Comparison of ENCODE assay signal across 28 cellular contexts in genomic region chr19:10214784-10215183, GRCh38. TPM values are rescaled to one million over a fixed set of nuclear protein-coding genes. Genes with fewer than 3 reads are reported as not detected.
DNase-seq lines count a peak whose midpoint lies in the region; ATAC-seq and TF ChIP-seq lines count a peak whose summit lies in the region.
"Had no signal": no experiment of that assay in that cellular context is flagged by ENCODE, and none has a peak within 500 bp of the region (broad histone marks: within the 10 kb centered on the region; RNA-seq: fewer than 3 reads in every experiment).

No MANE protein-coding gene starts in this region.

- no peak overlapping the region for H3K4me2 ChIP-seq in mammary epithelial cell (ENCODE audit: insufficient read depth, low read depth, low read length)

- H3K36me3 ChIP-seq in mammary epithelial cell (ENCODE audit: insufficient read depth, low read length) (no peaks in the 10 kb centered on the region), right lobe of liver (no peaks in the 10 kb centered on the region), vagina (no peaks in the 10 kb centered on the region)
- H3K36me3 ChIP-seq: left lung, upper lobe of left lung had no signal

- BruUV-seq in mammary epithelial cell (replicated peaks; lab: Mats Ljungman, UMichigan) (no TSS peak), MCF 10A (replicated peaks; lab: Mats Ljungman, UMichigan) (no TSS peak)

- TF ChIP-seq CTCF in mammary epithelial cell (conservative IDR thresholded peaks at IDR 0.05 in 1 of 2, IDR thresholded peaks at IDR 0.05 in 1 of 2; ENCODE audit: extremely low read depth in 1 of 2, insufficient read depth in 1 of 2, low read depth in 1 of 2, low read length in 2 of 2) (no peak), MCF 10A (IDR thresholded peaks at IDR 0.05; ENCODE audit: unreplicated experiment) (no peak), right lobe of liver (IDR thresholded peaks at IDR 0.05) (no peak), vagina (IDR thresholded peaks at IDR 0.05) (no peak)

- no peaks in the 10 kb centered on the region for H3K9me3 ChIP-seq in mammary epithelial cell (replicated peaks; ENCODE audit: insufficient read depth, low read length)
- H3K9me3 ChIP-seq in right lobe of liver, result no peaks in the 10 kb centered on the region
- no peaks in the 10 kb centered on the region for H3K9me3 ChIP-seq in vagina
- H3K9me3 ChIP-seq: left lung, upper lobe of left lung had no signal

- no peaks in the 10 kb centered on the region for H3K4me1 Mint-ChIP-seq in MCF 10A (ENCODE audit: insufficient read depth, unreplicated experiment)

- no peaks in the 10 kb centered on the region for H3K79me2 ChIP-seq in mammary epithelial cell (ENCODE audit: insufficient read depth, low read length)

- H3K4me3 ChIP-seq in mammary epithelial cell (replicated peaks in 1 of 3; ENCODE audit: insufficient read depth in 1 of 3, low read depth in 2 of 3, low read length in 3 of 3) (no peak overlapping the region), right lobe of liver (no peak overlapping the region), vagina (no peak overlapping the region)
- H3K4me3 ChIP-seq: GM12878, left lung, skin epidermis, upper lobe of left lung had no signal

- peaks cover 8% of the 10 kb centered on the region for H3K27me3 Mint-ChIP-seq in MCF 10A (ENCODE audit: insufficient read depth, unreplicated experiment)
- H3K27me3 Mint-ChIP-seq: activated CD4-positive, alpha-beta T cell treated with anti-CD3 and anti-CD28 coated beads for 36 hours; activated T-cell treated with anti-CD3 and anti-CD28 coated beads, Interleukin-2, amount 50 U/mL, for 24 hours; dendritic cell treated with granulocyte-macrophage colony-stimulating factor and Interleukin-4, amounts not matched to agents 40 ng/mL and 50 ng/mL, for 4 days had no signal

- TF ChIP-seq POLR2A in right lobe of liver (IDR thresholded peaks at IDR 0.05) (no peak), vagina (IDR thresholded peaks at IDR 0.05) (no peak)

- H3K9me3 Mint-ChIP-seq in MCF 10A (ENCODE audit: unreplicated experiment), result no peaks in the 10 kb centered on the region
- H3K9me3 Mint-ChIP-seq: activated T-cell treated with anti-CD3 and anti-CD28 coated beads, Interleukin-2, amount 50 U/mL, for 24 hours; dendritic cell treated with granulocyte-macrophage colony-stimulating factor and Interleukin-4, amounts not matched to agents 40 ng/mL and 50 ng/mL, for 4 days; naive B cell had no signal

- 66% methylated on average over 5 of the region's 5 CpGs for WGBS in mammary epithelial cell (ENCODE audit: low coverage, missing lambda C conversion rate)
- 100% methylated on average over 2 of the region's 5 CpGs for WGBS in right lobe of liver (ENCODE audit: insufficient coverage, low coverage, low lambda C conversion rate, missing lambda C conversion rate)

- H3K27me3 ChIP-seq in mammary epithelial cell (ENCODE audit: insufficient read depth, low read length) (no peaks in the 10 kb centered on the region), right lobe of liver (no peaks in the 10 kb centered on the region), vagina (no peaks in the 10 kb centered on the region)
- H3K27me3 ChIP-seq: left lung, upper lobe of left lung had no signal

- H4K20me1 ChIP-seq in mammary epithelial cell (ENCODE audit: insufficient read depth, low read length), result no peaks in the 10 kb centered on the region

- no peak for ATAC-seq in right lobe of liver
- ATAC-seq: activated CD4-positive, alpha-beta T cell treated with anti-CD3 and anti-CD28 coated beads for 36 hours; GM12878; HCT116; left lung; Panc1 had no signal

- dilution Hi-C loops in mammary epithelial cell (cut with HindIII; ENCODE audit: low sequenced_read_pairs), result no loop called here

- H3K4me1 ChIP-seq in mammary epithelial cell (ENCODE audit: insufficient read depth, low read length) (no peaks in the 10 kb centered on the region), right lobe of liver (peaks cover 0 to 15% (median 0%) of the 10 kb centered on the region in 4 donors), vagina (no peaks in the 10 kb centered on the region)

- H2AFZ ChIP-seq in mammary epithelial cell (ENCODE audit: low read depth, low read length), result no peak overlapping the region

- in situ Hi-C loops in mammary epithelial cell (cut with MboI; ENCODE audit: low sequenced_read_pairs in 2 of 2), result no loop called here

- H3K4me3 Mint-ChIP-seq in MCF 10A (ENCODE audit: unreplicated experiment), result no peak overlapping the region
- H3K4me3 Mint-ChIP-seq: activated CD4-positive, alpha-beta T cell treated with anti-CD3 and anti-CD28 coated beads for 36 hours; activated T-cell treated with anti-CD3 and anti-CD28 coated beads, Interleukin-2, amount 50 U/mL, for 24 hours; dendritic cell treated with granulocyte-macrophage colony-stimulating factor and Interleukin-4, amounts not matched to agents 40 ng/mL and 50 ng/mL, for 4 days; naive B cell had no signal

- POLR2A ChIA-PET in MCF 10A (lab: Yijun Ruan, JAX), result interaction anchor here (0.7 kb wide), 1 partner anchor 27 kb away, joined by 3 read pairs; no protein-coding TSS in a partner anchor

- intact Hi-C loops in mammary epithelial cell (cut with micrococcal nuclease), result no loop called here
- intact Hi-C loops in MCF 10A (cut with micrococcal nuclease), result no loop called here
- intact Hi-C loops in right lobe of liver (cut with DNase I), result no loop called here
- intact Hi-C loops in vagina (cut with DNase I), result loop anchor here (10.0 kb wide), 1 partner anchor 1560 kb away; no protein-coding TSS in a partner anchor

- DNase-seq in mammary epithelial cell (peak; percentile 41), MCF 10A (ENCODE audit: unreplicated experiment) (no peak), amniotic epithelial cell (ENCODE audit: low read depth) (peak; percentile 50), fibroblast of peridontal ligament (ENCODE audit: extremely low read depth) (peak; percentile 23), right lobe of liver (no peak), UCSD-AML1 (lab: John Stamatoyannopoulos, UW; ENCODE audit: unreplicated experiment) (no peak), NCI-H2107 (lab: John Stamatoyannopoulos, UW) (no peak), vagina (ENCODE audit: extremely low spot score in 2 of 2) (no peak)
- DNase-seq: 8988T; activated CD4-positive, alpha-beta T cell treated with anti-CD3 and anti-CD28 coated beads for 36 hours; activated CD8-positive, alpha-beta memory T cell treated with anti-CD3 and anti-CD28 coated beads for 24 hours; activated gamma-delta T cell treated with Interleukin-2 at 50 U/mL for 16 hours; activated T-cell treated with anti-CD3 and anti-CD28 coated beads, Interleukin-2, amount 50 U/mL, for 24 hours; foreskin melanocyte; left lung; naive B cell; NCI-H1105 treated with DMSO at 0.1 percent for 48 hours; NCI-H510A; NK-92 treated with Interleukin-12 subunit alpha and Interleukin-12 subunit beta, amount 100 ng/mL, for 24 hours; nucleus accumbens; stimulated activated CD4-positive, alpha-beta T cell treated with anti-CD3 and anti-CD28 coated beads, Interleukin-1b, Interleukin-23, amount 100 ng/mL, for 48 hours; upper lobe of left lung had no signal

- CTCF ChIA-PET in mammary epithelial cell (lab: Charles Lee; ENCODE audit: low non-redundant PET) (interaction anchor here (1.0 kb wide), 1 partner anchor 174 kb away, joined by 5 read pairs; no protein-coding TSS in a partner anchor), MCF 10A (lab: Yijun Ruan, JAX) (no interaction called here)

- H3K27ac ChIP-seq in mammary epithelial cell (ENCODE audit: insufficient read depth, low read depth, low read length), result no peak overlapping the region
- no peak overlapping the region for H3K27ac ChIP-seq in right lobe of liver
- no peak overlapping the region for H3K27ac ChIP-seq in vagina
- H3K27ac ChIP-seq: HL-60, left lung, skin epidermis, upper lobe of left lung had no signal

- H3K9ac ChIP-seq in mammary epithelial cell (ENCODE audit: insufficient read depth, low read length), result no peak overlapping the region

- no peak overlapping the region for H3K27ac Mint-ChIP-seq in MCF 10A (ENCODE audit: low read depth, unreplicated experiment)
- H3K27ac Mint-ChIP-seq: activated CD4-positive, alpha-beta T cell treated with anti-CD3 and anti-CD28 coated beads for 36 hours; activated T-cell treated with anti-CD3 and anti-CD28 coated beads, Interleukin-2, amount 50 U/mL, for 24 hours; dendritic cell treated with granulocyte-macrophage colony-stimulating factor and Interleukin-4, amounts not matched to agents 40 ng/mL and 50 ng/mL, for 4 days; naive B cell had no signal

- no peaks in the 10 kb centered on the region for H3K36me3 Mint-ChIP-seq in MCF 10A (ENCODE audit: insufficient read depth, unreplicated experiment)
- H3K36me3 Mint-ChIP-seq: naive B cell had no signal

RNA-seq across cellular contexts. Expression of gene S1PR2, which starts 16.3 kb away (rescaled TPM):
- total RNA-seq in mammary epithelial cell, result 10 to 100 TPM in 1 of 2 donors, 1 to 10 TPM in 1; 5.6 to 15.3 TPM
- 2.9 TPM for polyA plus RNA-seq in mammary epithelial cell
- polyA minus RNA-seq in mammary epithelial cell, result 16.2 TPM
- 0.64 and 0.89 TPM in 2 replicates for total RNA-seq in MCF 10A (2022)
- 1 to 10 TPM; 1.7 to 6.6 (median 4.1) TPM for total RNA-seq in right lobe of liver
- 28.2 TPM for total RNA-seq in vagina

RNA-seq across cellular contexts. Expression of gene DNMT1, which starts 20.0 kb away (rescaled TPM):
- total RNA-seq in mammary epithelial cell (100 to 1,000 TPM in 1 of 2 donors, 10 to 100 TPM in 1; 23.0 to 139 TPM), MCF 10A (2022) (47.7 and 76.4 TPM in 2 replicates), right lobe of liver (10 to 100 TPM; 12.6 to 37.3 (median 24.4) TPM), vagina (36.8 TPM)
- polyA plus RNA-seq in mammary epithelial cell, result 53.3 TPM
- 263 TPM for polyA minus RNA-seq in mammary epithelial cell

RNA-seq across cellular contexts. Expression of gene MRPL4, which starts 37.2 kb away (rescaled TPM):
- total RNA-seq in mammary epithelial cell, result 10 to 100 TPM; 55.8 to 89.1 TPM
- polyA plus RNA-seq in mammary epithelial cell, result 85.2 TPM
- 35.0 TPM for polyA minus RNA-seq in mammary epithelial cell
- total RNA-seq in MCF 10A (2022), result 99.1 and 120 TPM in 2 replicates
- 100 to 1,000 TPM in 1 of 6 experiments, 10 to 100 TPM in 5; 33.7 to 109 (median 38.2) TPM for total RNA-seq in right lobe of liver
- total RNA-seq in vagina, result 55.0 TPM

RNA-seq across cellular contexts. Expression of gene ICAM1, which starts 56.1 kb away (rescaled TPM):
- total RNA-seq in mammary epithelial cell, result 10 to 100 TPM in 1 of 2 donors, 1 to 10 TPM in 1; 1.1 to 60.0 TPM
- polyA plus RNA-seq in mammary epithelial cell, result 2.1 TPM
- polyA minus RNA-seq in mammary epithelial cell, result 3.8 TPM
- 3.3 and 4.6 TPM in 2 replicates for total RNA-seq in MCF 10A (2022)
- total RNA-seq in right lobe of liver, result 100 to 1,000 TPM in 1 of 6 experiments, 10 to 100 TPM in 4, 1 to 10 TPM in 1; 4.6 to 186 (median 38.5) TPM
- 22.3 TPM for total RNA-seq in vagina

Comparison
In these comparisons a context has a peak if more than half of its experiments do, and no peak if none do; other contexts are left out.
1. DNase-seq: peak in mammary epithelial cell (single experiment), amniotic epithelial cell (single experiment) and fibroblast of peridontal ligament (single experiment); none in MCF 10A (single experiment), right lobe of liver (0 of 3), UCSD-AML1 (single experiment), NCI-H2107 (single experiment) and vagina (0 of 2).